In genomic region chr5:136780518-136780917, GRCh38 we compare ENCODE assay signal across 2 cellular contexts.
TF ChIP-seq lines count a peak whose summit lies in the region.

No MANE protein-coding gene starts in this region.

TF ChIP-seq in SK-N-SH, 30 proteins besides CTCF, POLR2A, EP300 and RAD21 (continued from another document):
- TF ChIP-seq PBX3 (IDR thresholded peaks at IDR 0.05): no peak
- no peak for TF ChIP-seq IRF3 (IDR thresholded peaks at IDR 0.05; ENCODE audit: low read depth, low read length)
- no peak for TF ChIP-seq REST (IDR thresholded peaks at IDR 0.05; ENCODE audit: low read depth, low read length)
- TF ChIP-seq YY1 (IDR thresholded peaks at IDR 0.05; ENCODE audit: low read depth): no peak
- TF ChIP-seq ZBTB33 (IDR thresholded peaks at IDR 0.05; ENCODE audit: borderline replicate concordance, low read depth): no peak
- TF ChIP-seq FOXM1 (IDR thresholded peaks at IDR 0.05; ENCODE audit: low read depth): no peak
- no peak for TF ChIP-seq FOSL2 (IDR thresholded peaks at IDR 0.05; ENCODE audit: borderline replicate concordance, low read depth)
TF ChIP-seq in SK-N-SH: peak in this region for 0.

TF ChIP-seq in SK-N-SH treated with all-trans-retinoic acid at 6 μM for 48 hours, 23 proteins besides CTCF, POLR2A, EP300 and RAD21 (continued from another document):
- TF ChIP-seq PATZ1 (CRISPR knock-in tag; IDR thresholded peaks at IDR 0.05; ENCODE audit: borderline replicate concordance) (no peak), CSRNP3 (CRISPR knock-in tag; IDR thresholded peaks at IDR 0.05) (no peak), ESRRG (CRISPR knock-in tag; IDR thresholded peaks at IDR 0.05) (no peak), ZFP30 (CRISPR knock-in tag; IDR thresholded peaks at IDR 0.05) (no peak), ZNF565 (CRISPR knock-in tag; conservative IDR thresholded peaks at IDR 0.05; ENCODE audit: low read depth) (no peak), ZNF8 (CRISPR knock-in tag; IDR thresholded peaks at IDR 0.05) (no peak), TOX (CRISPR knock-in tag; IDR thresholded peaks at IDR 0.05; ENCODE audit: borderline replicate concordance) (no peak), ZNF70 (CRISPR knock-in tag; IDR thresholded peaks at IDR 0.05) (no peak)
TF ChIP-seq in SK-N-SH treated with all-trans-retinoic acid at 6 μM for 48 hours: peak in this region for 0.
